ENCODE assay signal across 1 cellular context in the genomic region with DNA sequence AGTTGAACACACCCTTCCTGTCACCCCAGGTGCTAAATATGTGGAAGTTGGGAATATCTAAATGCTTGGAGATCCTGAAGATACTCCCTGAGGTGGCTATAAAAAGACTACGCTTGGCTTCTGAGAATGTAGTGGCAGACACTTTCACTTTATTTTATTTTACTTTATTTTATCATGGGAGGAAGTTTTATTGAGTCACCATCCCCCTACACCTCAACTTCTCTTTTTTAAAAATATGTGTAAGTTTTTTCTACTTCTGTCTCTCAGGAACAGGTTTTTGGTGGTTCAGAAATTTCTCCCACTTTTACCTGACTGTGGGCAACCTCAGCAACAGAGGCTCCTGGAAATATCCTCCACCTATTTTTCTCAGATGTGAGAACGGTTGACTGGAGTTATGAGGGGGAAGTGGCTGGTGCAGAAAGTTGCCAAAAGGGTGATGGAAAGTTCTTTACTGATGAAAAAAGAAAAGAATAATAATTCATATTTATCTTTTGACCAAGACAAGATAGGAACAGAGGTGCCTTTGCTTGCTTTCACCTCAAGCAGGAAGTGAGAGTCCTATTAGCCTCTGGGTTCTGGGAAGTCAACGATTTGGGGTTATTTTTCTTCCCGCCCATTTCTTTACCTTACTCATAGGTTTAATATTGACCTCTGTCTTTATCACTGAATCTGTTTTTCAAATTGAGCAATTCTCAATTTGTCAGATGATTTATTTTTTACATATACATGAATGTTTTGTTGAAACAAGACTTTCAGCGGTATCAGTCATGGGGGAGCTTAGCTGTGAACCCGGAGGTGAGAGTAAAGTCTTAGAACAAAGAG.
TF ChIP-seq lines count a peak whose summit lies in the region.

No MANE protein-coding gene starts in this region.

TF ChIP-seq in WTC11, 78 proteins besides CTCF, POLR2A, EP300 and RAD21 (continued from another document):
- TF ChIP-seq, protein P1, sequence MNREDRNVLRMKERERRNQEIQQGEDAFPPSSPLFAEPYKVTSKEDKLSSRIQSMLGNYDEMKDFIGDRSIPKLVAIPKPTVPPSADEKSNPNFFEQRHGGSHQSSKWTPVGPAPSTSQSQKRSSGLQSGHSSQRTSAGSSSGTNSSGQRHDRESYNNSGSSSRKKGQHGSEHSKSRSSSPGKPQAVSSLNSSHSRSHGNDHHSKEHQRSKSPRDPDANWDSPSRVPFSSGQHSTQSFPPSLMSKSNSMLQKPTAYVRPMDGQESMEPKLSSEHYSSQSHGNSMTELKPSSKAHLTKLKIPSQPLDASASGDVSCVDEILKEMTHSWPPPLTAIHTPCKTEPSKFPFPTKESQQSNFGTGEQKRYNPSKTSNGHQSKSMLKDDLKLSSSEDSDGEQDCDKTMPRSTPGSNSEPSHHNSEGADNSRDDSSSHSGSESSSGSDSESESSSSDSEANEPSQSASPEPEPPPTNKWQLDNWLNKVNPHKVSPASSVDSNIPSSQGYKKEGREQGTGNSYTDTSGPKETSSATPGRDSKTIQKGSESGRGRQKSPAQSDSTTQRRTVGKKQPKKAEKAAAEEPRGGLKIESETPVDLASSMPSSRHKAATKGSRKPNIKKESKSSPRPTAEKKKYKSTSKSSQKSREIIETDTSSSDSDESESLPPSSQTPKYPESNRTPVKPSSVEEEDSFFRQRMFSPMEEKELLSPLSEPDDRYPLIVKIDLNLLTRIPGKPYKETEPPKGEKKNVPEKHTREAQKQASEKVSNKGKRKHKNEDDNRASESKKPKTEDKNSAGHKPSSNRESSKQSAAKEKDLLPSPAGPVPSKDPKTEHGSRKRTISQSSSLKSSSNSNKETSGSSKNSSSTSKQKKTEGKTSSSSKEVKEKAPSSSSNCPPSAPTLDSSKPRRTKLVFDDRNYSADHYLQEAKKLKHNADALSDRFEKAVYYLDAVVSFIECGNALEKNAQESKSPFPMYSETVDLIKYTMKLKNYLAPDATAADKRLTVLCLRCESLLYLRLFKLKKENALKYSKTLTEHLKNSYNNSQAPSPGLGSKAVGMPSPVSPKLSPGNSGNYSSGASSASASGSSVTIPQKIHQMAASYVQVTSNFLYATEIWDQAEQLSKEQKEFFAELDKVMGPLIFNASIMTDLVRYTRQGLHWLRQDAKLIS (CRISPR knock-in tag; IDR thresholded peaks at IDR 0.05; ENCODE audit: borderline replicate concordance) = no peak
- TF ChIP-seq NR3C1 (CRISPR knock-in tag; conservative IDR thresholded peaks at IDR 0.05; ENCODE audit: low read depth) = no peak
- TF ChIP-seq, protein P2, sequence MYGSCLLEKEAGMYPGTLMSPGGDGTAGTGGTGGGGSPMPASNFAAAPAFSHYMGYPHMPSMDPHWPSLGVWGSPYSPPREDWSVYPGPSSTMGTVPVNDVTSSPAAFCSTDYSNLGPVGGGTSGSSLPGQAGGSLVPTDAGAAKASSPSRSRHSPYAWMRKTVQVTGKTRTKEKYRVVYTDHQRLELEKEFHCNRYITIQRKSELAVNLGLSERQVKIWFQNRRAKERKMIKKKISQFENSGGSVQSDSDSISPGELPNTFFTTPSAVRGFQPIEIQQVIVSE (CRISPR knock-in tag; IDR thresholded peaks at IDR 0.05; ENCODE audit: borderline replicate concordance) = no peak
- TF ChIP-seq ELF4 (CRISPR knock-in tag; IDR thresholded peaks at IDR 0.05; ENCODE audit: low read depth) = no peak
